ENCODE assay signal across 13 cellular contexts in the genomic region with DNA sequence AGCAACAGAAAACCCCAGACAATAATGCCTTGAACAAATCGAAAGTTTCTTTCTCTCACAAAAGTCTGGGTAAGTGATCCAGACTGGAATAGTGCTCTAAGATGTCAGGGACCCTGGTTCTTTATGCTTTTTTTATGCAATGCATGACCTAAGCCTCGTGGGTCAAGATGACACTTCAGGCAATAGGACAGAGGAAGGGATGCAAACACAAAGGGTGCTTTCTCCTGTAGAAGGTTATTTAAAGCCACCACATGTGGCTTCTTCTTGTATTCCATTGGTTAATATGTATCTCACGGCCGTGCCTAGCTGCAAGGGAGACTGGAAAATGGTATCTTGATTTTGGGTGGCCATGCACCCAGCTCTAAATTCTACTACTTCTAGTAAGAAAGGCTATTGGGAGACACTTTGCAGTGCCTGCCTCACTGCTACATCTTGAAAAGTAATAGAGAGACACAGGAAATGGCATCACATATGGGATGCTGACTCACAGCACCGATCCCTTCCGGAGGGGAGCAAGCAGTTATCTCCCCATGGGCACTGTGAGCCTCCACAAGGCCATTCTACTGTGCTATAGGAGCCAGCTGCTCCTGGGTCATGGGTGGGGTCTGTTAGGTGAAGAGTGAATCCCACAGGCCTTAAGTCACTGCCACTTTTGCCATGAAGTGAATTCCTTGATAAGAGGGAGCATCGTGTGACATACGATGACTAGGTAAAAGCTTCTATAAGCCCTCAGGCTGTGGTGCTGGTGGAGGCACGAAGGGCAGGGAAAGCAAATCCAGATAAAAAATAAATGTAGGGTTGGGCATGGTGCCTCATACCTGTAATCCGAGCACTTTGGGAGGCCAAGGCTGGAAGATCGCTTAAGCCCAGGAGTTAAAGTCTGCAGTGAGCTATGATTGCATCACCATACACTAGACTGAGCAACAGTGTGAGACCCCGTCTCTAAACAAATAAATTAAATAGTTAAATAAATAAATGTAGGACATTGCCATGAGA. TPM values are rescaled to one million over a fixed set of nuclear protein-coding genes. Genes with fewer than 3 reads are reported as not detected.
DNase-seq lines count a peak whose midpoint lies in the region; TF ChIP-seq lines count a peak whose summit lies in the region.
"Had no signal": no experiment of that assay in that cellular context is flagged by ENCODE, and none has a peak within 500 bp of the region (broad histone marks: within the 10 kb centered on the region; RNA-seq: fewer than 3 reads in every experiment).

No MANE protein-coding gene starts in this region.

- H3K36me3 Mint-ChIP-seq in H9 (ENCODE audit: insufficient read depth in 1 of 3, low read depth in 3 of 3) = no peaks in the 10 kb centered on the region

- H3K27ac ChIP-seq in H9 (ENCODE audit: insufficient read length, low read depth, low read length) (no peak overlapping the region), epithelial cell of prostate (peak overlapping the region; percentile 88)

- H3K9me3 ChIP-seq in H9 (ENCODE audit: control insufficient read depth, low read depth, low read length) = no peaks in the 10 kb centered on the region

- H2BK5ac ChIP-seq in H9 (ENCODE audit: insufficient read length, low read length) = no peak overlapping the region

- no peak overlapping the region for H4K5ac ChIP-seq in H9 (ENCODE audit: insufficient read length, low read depth, low read length)

- H3K18ac ChIP-seq in H9 (ENCODE audit: insufficient read length, low read depth, low read length) = no peak overlapping the region

- no peaks in the 10 kb centered on the region for H3K9me3 Mint-ChIP-seq in H9
- H3K9me3 Mint-ChIP-seq: activated naive CD8-positive, alpha-beta T cell treated with anti-CD3 and anti-CD28 coated beads, Interleukin-2, amount 50 U/mL, for 24 hours; natural killer cell treated with Interleukin-12 subunit alpha and Interleukin-12 subunit beta and Interleukin-15 and Interleukin-18, amount 100 ng/mL, for 72 hours; T-helper 1 cell treated with Interleukin-12 subunit alpha and Interleukin-12 subunit beta and Interleukin-4 antibody, amounts not matched to agents 30 μg/mL and 1 μg/mL, for 36 hours had no signal

- DNase-seq in A172 (ENCODE audit: low spot score) (peak; percentile 87), H9 (no peak), RKO (ENCODE audit: low spot score) (peak; percentile 35), epithelial cell of prostate (ENCODE audit: low read depth, low spot score) (no peak), NCI-H524 treated with DMSO at 0.1 percent for 48 hours (lab: John Stamatoyannopoulos, UW) (no peak), NCI-H1105 (lab: John Stamatoyannopoulos, UW) (no peak), D341Med (ENCODE audit: low spot score) (no peak)
- no peak for DNase-seq in central memory CD4-positive, alpha-beta T cell
- DNase-seq: activated naive CD8-positive, alpha-beta T cell treated with anti-CD3 and anti-CD28 coated beads, Interleukin-2, amount 50 U/mL, for 24 hours; stimulated activated CD8-positive, alpha-beta memory T cell treated with anti-CD3 and anti-CD28 coated beads, Interleukin-4, amount 100 ng/mL, for 48 hours had no signal

- no peak overlapping the region for H2BK20ac ChIP-seq in H9 (ENCODE audit: low read depth, low read length, poor library complexity, severe bottlenecking)

- no peak overlapping the region for H3K4me2 ChIP-seq in H9 (ENCODE audit: insufficient read depth, insufficient read length, low read length)

- peaks cover 0 to 3% of the 10 kb centered on the region in 2 experiments; a peak in 1 of 4 replicates for H3K4me1 Mint-ChIP-seq in H9
- H3K4me1 Mint-ChIP-seq: activated naive CD8-positive, alpha-beta T cell treated with anti-CD3 and anti-CD28 coated beads, Interleukin-2, amount 50 U/mL, for 24 hours; B cell had no signal

- H3K4me3 Mint-ChIP-seq in H9 = no peak overlapping the region
- H3K4me3 Mint-ChIP-seq: activated naive CD8-positive, alpha-beta T cell treated with anti-CD3 and anti-CD28 coated beads, Interleukin-2, amount 50 U/mL, for 24 hours; B cell; natural killer cell treated with Interleukin-12 subunit alpha and Interleukin-12 subunit beta and Interleukin-15 and Interleukin-18, amount 100 ng/mL, for 72 hours; T-helper 1 cell treated with Interleukin-12 subunit alpha and Interleukin-12 subunit beta and Interleukin-4 antibody, amounts not matched to agents 30 μg/mL and 1 μg/mL, for 36 hours had no signal

- no peak overlapping the region for H2AFZ ChIP-seq in H9 (ENCODE audit: low read length)

- H3K79me1 ChIP-seq in H9 (ENCODE audit: insufficient read depth, low read depth, low read length, poor library complexity, severe bottlenecking) = no peaks in the 10 kb centered on the region

- H3K9ac ChIP-seq in H9 (ENCODE audit: extremely low read depth, insufficient read length, low read length) = no peak overlapping the region

- no peak overlapping the region for H2AK5ac ChIP-seq in H9 (ENCODE audit: insufficient read length, low read length)

- no peaks in the 10 kb centered on the region for H3K23me2 ChIP-seq in H9 (ENCODE audit: insufficient read length, low read depth, low read length, poor library complexity, severe bottlenecking)

- no peak overlapping the region for H4K8ac ChIP-seq in H9 (replicated peaks; ENCODE audit: insufficient read length, low read depth, low read length)

- H3K27ac Mint-ChIP-seq in H9 = peak overlapping the region in 2 of 3 experiments; percentile 45 to 50; a peak in 2 of 7 replicates
- H3K27ac Mint-ChIP-seq: activated naive CD8-positive, alpha-beta T cell treated with anti-CD3 and anti-CD28 coated beads, Interleukin-2, amount 50 U/mL, for 24 hours; B cell; T-helper 1 cell treated with Interleukin-12 subunit alpha and Interleukin-12 subunit beta and Interleukin-4 antibody, amounts not matched to agents 30 μg/mL and 1 μg/mL, for 36 hours had no signal

- no peaks in the 10 kb centered on the region for H4K20me1 ChIP-seq in H9 (ENCODE audit: control insufficient read depth, insufficient read depth, insufficient read length)

- H3K56ac ChIP-seq in H9 (ENCODE audit: insufficient read length, low read depth, low read length) = no peak overlapping the region

- no peak overlapping the region for H2BK120ac ChIP-seq in H9 (ENCODE audit: low read depth, low read length, poor library complexity, severe bottlenecking)

- no peaks in the 10 kb centered on the region for H3K27me3 ChIP-seq in H9 (ENCODE audit: insufficient read depth, low read length)

- no peak overlapping the region for H3T11ph ChIP-seq in H9 (ENCODE audit: low read length)

- no peak overlapping the region for H3K4ac ChIP-seq in H9 (ENCODE audit: low read depth, low read length)

- H3K4me1 ChIP-seq in H9 (ENCODE audit: insufficient read depth, low read length) = no peaks in the 10 kb centered on the region

- no peak overlapping the region for H4K91ac ChIP-seq in H9 (ENCODE audit: insufficient read length, low read depth, low read length)

- no peak overlapping the region; the same call in 1 of the 2 replicates for H3K14ac ChIP-seq in H9 (ENCODE audit: insufficient read depth, low read length)

- no CpG with 5 or more reads among the region's 12 CpGs for WGBS in H9 (ENCODE audit: extremely low coverage, insufficient read length, low lambda C conversion rate)

- no peak overlapping the region for H3K23ac ChIP-seq in H9 (ENCODE audit: insufficient read length, low read depth, low read length)

- H3K27me3 Mint-ChIP-seq in H9 (ENCODE audit: low read depth) = peaks cover 57% of the 10 kb centered on the region
- H3K27me3 Mint-ChIP-seq: activated naive CD8-positive, alpha-beta T cell treated with anti-CD3 and anti-CD28 coated beads, Interleukin-2, amount 50 U/mL, for 24 hours; B cell; natural killer cell treated with Interleukin-12 subunit alpha and Interleukin-12 subunit beta and Interleukin-15 and Interleukin-18, amount 100 ng/mL, for 72 hours had no signal

- H3K79me2 ChIP-seq in H9 (ENCODE audit: insufficient read depth, low read length) = no peaks in the 10 kb centered on the region

- no peak overlapping the region for H2BK15ac ChIP-seq in H9 (ENCODE audit: low read depth, low read length)

- TF ChIP-seq CTCF in H9 (conservative IDR thresholded peaks at IDR 0.05) = no peak

- no peak overlapping the region for H2BK12ac ChIP-seq in H9 (ENCODE audit: insufficient read length, low read depth, low read length)

RNA-seq across cellular contexts. Expression of gene RAB14, which starts 32.5 kb away (rescaled TPM):
- 39.4 and 39.5 TPM in 2 replicates for total RNA-seq in A172 (2014; rRNA removed; shearing (Covaris generic))
- 33.6 and 35.7 TPM in 2 replicates for total RNA-seq in H9 (2021)

RNA-seq across cellular contexts. Expression of gene GSN, which starts 33.8 kb away (rescaled TPM):
- total RNA-seq in A172 (2014; rRNA removed; shearing (Covaris generic)) = 162 and 164 TPM in 2 replicates
- total RNA-seq in H9 (2021) = 12.9 and 14.9 TPM in 2 replicates

Comparison
In these comparisons a context has a peak if more than half of its experiments do, and no peak if none do; other contexts are left out.
1. DNase-seq: peak in A172 (single experiment) and RKO (single experiment); none in H9 (single experiment), epithelial cell of prostate (single experiment), NCI-H524 treated with DMSO at 0.1 percent for 48 hours (single experiment), NCI-H1105 (single experiment), central memory CD4-positive, alpha-beta T cell (single experiment) and D341Med (single experiment).
2. RNA of gene GSN, which starts 33.8 kb away (total RNA-seq): 162 to 164 TPM in A172; 12.9 to 14.9 TPM in H9; every median in the first group is over 10 times any median in the second.